In the genomic region with DNA sequence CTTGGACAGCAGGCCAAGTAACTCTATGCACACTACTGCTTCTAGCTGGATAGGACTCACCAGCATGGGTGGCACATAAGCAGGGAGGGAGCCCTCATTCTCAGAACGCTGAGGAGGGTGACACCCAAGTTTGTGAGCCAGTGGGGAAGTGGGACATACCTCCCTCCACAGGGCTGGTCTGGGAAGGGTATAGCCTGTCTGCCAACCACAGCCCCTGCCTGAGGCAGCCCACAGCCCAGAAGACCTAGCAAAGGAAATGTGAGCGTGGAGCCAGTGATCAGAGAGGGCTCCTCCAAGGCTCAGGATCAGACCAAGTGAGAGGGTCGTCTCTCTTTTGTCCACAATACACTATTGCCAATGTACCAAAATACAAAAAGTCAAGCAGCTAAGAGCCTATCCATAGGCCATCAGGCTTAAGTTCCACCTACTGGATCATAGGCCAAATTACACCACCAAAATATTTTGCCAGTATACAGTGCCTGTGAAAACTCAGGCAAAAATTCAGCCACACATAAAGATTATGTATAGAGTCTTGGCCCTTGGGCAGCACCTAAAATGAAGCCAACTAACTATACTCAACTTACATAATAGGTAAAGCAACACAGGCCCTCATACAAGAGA, we compare ENCODE assay signal across 16 cellular contexts.
DNase-seq lines count a peak whose midpoint lies in the region; ATAC-seq and TF ChIP-seq lines count a peak whose summit lies in the region.
"Had no signal": no experiment of that assay in that cellular context is flagged by ENCODE, and none has a peak within 500 bp of the region (broad histone marks: within the 10 kb centered on the region; RNA-seq: fewer than 3 reads in every experiment).

No MANE protein-coding gene starts in this region.

- TF ChIP-seq CTCF in RWPE2 (IDR thresholded peaks at IDR 0.05; ENCODE audit: poor library complexity, severe bottlenecking) (peak; percentile 42), endodermal cell (conservative IDR thresholded peaks at IDR 0.05) (peak; percentile 70)

- DNase-seq in DMS 273 (lab: John Stamatoyannopoulos, UW; ENCODE audit: unreplicated experiment) = peak; percentile 29
- DNase-seq in DMS 273 treated with DMSO at 0.1 percent for 48 hours (lab: John Stamatoyannopoulos, UW) = no peak
- DNase-seq in RWPE2 (ENCODE audit: low spot score) = no peak
- DNase-seq in endodermal cell = peak; percentile 55
- DNase-seq in renal cortical epithelial cell (ENCODE audit: low read depth) = peak; percentile 13
- DNase-seq in medulla oblongata (ENCODE audit: extremely low spot score) = no peak
- DNase-seq in NCI-H345 (lab: John Stamatoyannopoulos, UW) = no peak
- no peak for DNase-seq in RPMI8226
- DNase-seq: 8988T; activated CD4-positive, alpha-beta T cell treated with anti-CD3 and anti-CD28 coated beads, Interleukin-2, amount 10 ng/mL, durations not matched to agents 24 days and 14 days; NCI-H1436 treated with DMSO at 0.1 percent for 48 hours; NCI-H526 treated with DMSO at 0.1 percent for 48 hours; tibial artery had no signal

- H3K4me3 Mint-ChIP-seq in endodermal cell = no peak overlapping the region
- H3K4me3 Mint-ChIP-seq: activated CD4-positive, alpha-beta T cell treated with anti-CD3 and anti-CD28 coated beads, Interleukin-2, amount 10 ng/mL, durations not matched to agents 24 days and 14 days had no signal

- no peaks in the 10 kb centered on the region for H3K27me3 Mint-ChIP-seq in endodermal cell (ENCODE audit: insufficient read depth)
- H3K27me3 Mint-ChIP-seq: activated CD4-positive, alpha-beta T cell treated with anti-CD3 and anti-CD28 coated beads, Interleukin-2, amount 10 ng/mL, durations not matched to agents 24 days and 14 days had no signal

- peak; percentile 79 for ATAC-seq in RWPE2 (ENCODE audit: low read depth)

- H3K27me3 ChIP-seq in RWPE2 (ENCODE audit: insufficient read depth, poor library complexity, severe bottlenecking) = no peaks in the 10 kb centered on the region
- H3K27me3 ChIP-seq in endodermal cell (ENCODE audit: control insufficient read depth, insufficient read depth, low read length, poor library complexity, severe bottlenecking) = no peaks in the 10 kb centered on the region
- H3K27me3 ChIP-seq: cardiac muscle cell, tibial artery had no signal

- peaks cover 22% of the 10 kb centered on the region for H3K4me1 Mint-ChIP-seq in endodermal cell
- H3K4me1 Mint-ChIP-seq: activated CD4-positive, alpha-beta T cell treated with anti-CD3 and anti-CD28 coated beads, Interleukin-2, amount 10 ng/mL, durations not matched to agents 24 days and 14 days had no signal

- H3K4me3 ChIP-seq in RWPE2 (ENCODE audit: severe bottlenecking) (no peak overlapping the region), endodermal cell (ENCODE audit: low read length) (no peak overlapping the region)
- H3K4me3 ChIP-seq: cardiac muscle cell, lung, SK-N-MC, tibial artery had no signal

- no peak overlapping the region for H3K27ac Mint-ChIP-seq in endodermal cell
- H3K27ac Mint-ChIP-seq: activated CD4-positive, alpha-beta T cell treated with anti-CD3 and anti-CD28 coated beads, Interleukin-2, amount 10 ng/mL, durations not matched to agents 24 days and 14 days had no signal

- no peaks in the 10 kb centered on the region for H3K9me3 Mint-ChIP-seq in endodermal cell
- H3K9me3 Mint-ChIP-seq: activated CD4-positive, alpha-beta T cell treated with anti-CD3 and anti-CD28 coated beads, Interleukin-2, amount 10 ng/mL, durations not matched to agents 24 days and 14 days had no signal

- no peaks in the 10 kb centered on the region for H3K36me3 Mint-ChIP-seq in endodermal cell (ENCODE audit: low read depth)

- WGBS in endodermal cell (ENCODE audit: insufficient coverage in 1 of 2, insufficient read length in 1 of 2), 2 experiments = 84% methylated on average over 3 of the region's 3 CpGs; no CpG with 5 or more reads in 1 of the 2 experiments

- H3K27ac ChIP-seq in RWPE2 (ENCODE audit: poor library complexity, severe bottlenecking) = no peak overlapping the region
- H3K27ac ChIP-seq in endodermal cell (ENCODE audit: low read depth, low read length) = no peak overlapping the region
- H3K27ac ChIP-seq: cardiac muscle cell, SK-N-MC, tibial artery had no signal

- H3K4me1 ChIP-seq in RWPE2 (ENCODE audit: insufficient read depth, poor library complexity, severe bottlenecking) = no peaks in the 10 kb centered on the region
- H3K4me1 ChIP-seq in endodermal cell (ENCODE audit: control insufficient read depth, insufficient read depth, low read length) = no peaks in the 10 kb centered on the region
- H3K4me1 ChIP-seq: tibial artery had no signal

- H3K9ac ChIP-seq in endodermal cell (ENCODE audit: extremely low read depth, low read length, poor library complexity, severe bottlenecking) = no peak overlapping the region

- H3K9me3 ChIP-seq in RWPE2 (ENCODE audit: severe bottlenecking) = no peaks in the 10 kb centered on the region
- no peaks in the 10 kb centered on the region for H3K9me3 ChIP-seq in endodermal cell (ENCODE audit: control insufficient read depth, low read length)
- H3K9me3 ChIP-seq: tibial artery had no signal

- H3K36me3 ChIP-seq in RWPE2 (ENCODE audit: low read depth) (no peaks in the 10 kb centered on the region), endodermal cell (ENCODE audit: control insufficient read depth, insufficient read depth, low read length) (no peaks in the 10 kb centered on the region)
- H3K36me3 ChIP-seq: cardiac muscle cell, tibial artery had no signal

Comparison
In these comparisons a context has a peak if more than half of its experiments do, and no peak if none do; other contexts are left out.
1. DNase-seq: peak in DMS 273 (single experiment), endodermal cell (single experiment) and renal cortical epithelial cell (single experiment); none in DMS 273 treated with DMSO at 0.1 percent for 48 hours (single experiment), RWPE2 (single experiment), medulla oblongata (single experiment), NCI-H345 (single experiment) and RPMI8226 (single experiment).